24 cellular contexts compared by ENCODE assay signal in genomic region chr2:10508038-10508437, GRCh38.
"Had no signal": no experiment of that assay in that cellular context is flagged by ENCODE, and none has a peak within 500 bp of the region (broad histone marks: within the 10 kb centered on the region; RNA-seq: fewer than 3 reads in every experiment).

No MANE protein-coding gene starts in this region.

- FAIRE-seq: colon, endometrium, endothelial cell of umbilical vein, frontal cortex had no signal

- DNase-seq: colonic mucosa; cortex of kidney; dermis blood vessel endothelial cell; dorsolateral prefrontal cortex; effector CD4-positive, alpha-beta T cell; effector CD8-positive, alpha-beta T cell; effector memory CD4-positive, alpha-beta T cell; effector memory CD8-positive, alpha-beta T cell; endodermal cell; erythroblast; esophagus squamous epithelium; foreskin fibroblast; foreskin keratinocyte; foreskin melanocyte; gastrocnemius medialis; glutamatergic neuron; heart right ventricle had no signal

- ATAC-seq: effector memory CD8-positive, alpha-beta T cell; esophagus mucosa; foreskin keratinocyte; gastrocnemius medialis; gastroesophageal sphincter; heart left ventricle; heart right ventricle had no signal
